ENCODE assay signal across 19 cellular contexts in genomic region chr10:13829790-13830189, GRCh38.
DNase-seq lines count a peak whose midpoint lies in the region; ATAC-seq, FAIRE-seq and TF ChIP-seq lines count a peak whose summit lies in the region.
"Had no signal": no experiment of that assay in that cellular context is flagged by ENCODE, and none has a peak within 500 bp of the region (broad histone marks: within the 10 kb centered on the region; RNA-seq: fewer than 3 reads in every experiment).

No MANE protein-coding gene starts in this region.

- no peak for FAIRE-seq in GM12878 (lab: Jason Lieb, UNC)
- FAIRE-seq: D721Med had no signal

- H3K27me3 Mint-ChIP-seq in stimulated activated naive CD8-positive, alpha-beta T cell treated with anti-CD3 and anti-CD28 coated beads, Interleukin-15, amount 100 ng/mL, for 72 hours, result no peaks in the 10 kb centered on the region
- H3K27me3 Mint-ChIP-seq in endothelial cell (ENCODE audit: unreplicated experiment) (peaks cover 13% of the 10 kb centered on the region), neural progenitor cell (ENCODE audit: insufficient read depth, low read depth) (peaks cover 3% of the 10 kb centered on the region)

- TF ChIP-seq CTCF in GM12878 (IDR thresholded peaks at IDR 0.05 in 2 of 3, conservative IDR thresholded peaks at IDR 0.05 in 1 of 3; ENCODE audit: control insufficient read depth in 2 of 3, extremely low read depth in 1 of 3, insufficient read depth in 1 of 3, low read depth in 3 of 3, low read length in 3 of 3) (no peak), endothelial cell (IDR thresholded peaks at IDR 0.05; ENCODE audit: unreplicated experiment) (no peak), neural progenitor cell (IDR thresholded peaks at IDR 0.05) (no peak)

- RAD21 ChIA-PET in GM12878 (lab: Charles Lee; ENCODE audit: unreplicated experiment), result no interaction called here

- H2AFZ ChIP-seq in GM12878 (ENCODE audit: control insufficient read depth, low read depth, low read length) (no peak overlapping the region), neural progenitor cell (replicated peaks) (no peak overlapping the region)

- 49% methylated on average over 5 of the region's 5 CpGs for WGBS in GM12878 (ENCODE audit: insufficient coverage, insufficient replicate concordance, low lambda C conversion rate, missing lambda C conversion rate)

- H3F3A ChIP-seq in neural progenitor cell (ENCODE audit: low read depth), result peaks cover 13% of the 10 kb centered on the region

- in situ Hi-C loops in GM12878 (cut with MboI), result no loop called here

- H3K4me1 Mint-ChIP-seq in stimulated activated naive CD8-positive, alpha-beta T cell treated with anti-CD3 and anti-CD28 coated beads, Interleukin-15, amount 100 ng/mL, for 72 hours, result peaks cover 12% of the 10 kb centered on the region
- H3K4me1 Mint-ChIP-seq in endothelial cell (ENCODE audit: unreplicated experiment) (peaks cover 42% of the 10 kb centered on the region), neural progenitor cell (peaks cover 64% of the 10 kb centered on the region)

- H3K9me3 ChIP-seq in GM12878 (replicated peaks; ENCODE audit: control insufficient read depth, insufficient read depth, low read length) (no peaks in the 10 kb centered on the region; the same call in 2 of the 3 replicates), neural progenitor cell (ENCODE audit: low read depth) (no peaks in the 10 kb centered on the region)

- no peak for TF ChIP-seq EP300 in GM12878 (IDR thresholded peaks at IDR 0.05; ENCODE audit: borderline replicate concordance in 1 of 2, control insufficient read depth in 1 of 2, low read depth in 2 of 2, low read length in 2 of 2)

- DNase-seq in stimulated activated naive CD8-positive, alpha-beta T cell treated with anti-CD3 and anti-CD28 coated beads, Interleukin-15, amount 100 ng/mL, for 72 hours, result no peak
- no peak for DNase-seq in stimulated activated naive CD8-positive, alpha-beta T cell treated with anti-CD3 and anti-CD28 coated beads, Interleukin-15, Interleukin-2, amounts not matched to agents 100 U/mL and 50 U/mL, for 24 hours
- DNase-seq in GM12878 (ENCODE audit: low read depth, low spot score) (no peak), endothelial cell (ENCODE audit: low spot score) (no peak), neural progenitor cell (ENCODE audit: low spot score) (no peak), HPDE6-E6E7 (ENCODE audit: extremely low spot score) (no peak)
- DNase-seq: CD8-positive, alpha-beta T cell; COR-L47; DMS153; DMS79 treated with DMSO at 0.1 percent for 48 hours; GDM1; HCEC 1CT; HFFc6 had no signal

- TF ChIP-seq RAD21 in GM12878 (IDR thresholded peaks at IDR 0.05; ENCODE audit: insufficient read depth, low read depth, low read length), result no peak

- H3K9me3 Mint-ChIP-seq in stimulated activated naive CD8-positive, alpha-beta T cell treated with anti-CD3 and anti-CD28 coated beads, Interleukin-15, amount 100 ng/mL, for 72 hours, result no peaks in the 10 kb centered on the region
- H3K9me3 Mint-ChIP-seq in endothelial cell (ENCODE audit: unreplicated experiment) (no peaks in the 10 kb centered on the region), neural progenitor cell (no peaks in the 10 kb centered on the region)
- H3K9me3 Mint-ChIP-seq: CD8-positive, alpha-beta T cell; HFFc6 had no signal

- H3K27ac Mint-ChIP-seq in stimulated activated naive CD8-positive, alpha-beta T cell treated with anti-CD3 and anti-CD28 coated beads, Interleukin-15, amount 100 ng/mL, for 72 hours, result peak overlapping the region; percentile 42 to 48
- peak overlapping the region; percentile 23 for H3K27ac Mint-ChIP-seq in endothelial cell (ENCODE audit: unreplicated experiment)
- peak overlapping the region; percentile 59 for H3K27ac Mint-ChIP-seq in neural progenitor cell
- H3K27ac Mint-ChIP-seq: CD8-positive, alpha-beta T cell; HFFc6 had no signal

- H3K9ac ChIP-seq in GM12878 (ENCODE audit: control insufficient read depth, insufficient read depth, low read length) (no peak overlapping the region), neural progenitor cell (no peak overlapping the region)

- no peak for TF ChIP-seq POLR2A in GM12878 (IDR thresholded peaks at IDR 0.05; ENCODE audit: low read depth, low read length)

- H3K79me2 ChIP-seq in GM12878 (ENCODE audit: control insufficient read depth, insufficient read depth, low read length) (no peaks in the 10 kb centered on the region; the same call in 1 of the 2 replicates), neural progenitor cell (ENCODE audit: low read depth) (peaks cover 3% of the 10 kb centered on the region)

- CTCF ChIA-PET in GM12878 (lab: Yijun Ruan, JAX), result no interaction called here

- no peak for ATAC-seq in stimulated activated naive CD8-positive, alpha-beta T cell treated with anti-CD3 and anti-CD28 coated beads, Interleukin-15, amount 100 ng/mL, for 72 hours
- ATAC-seq in stimulated activated naive CD8-positive, alpha-beta T cell treated with anti-CD3 and anti-CD28 coated beads, Interleukin-15, Interleukin-2, amounts not matched to agents 100 U/mL and 50 U/mL, for 24 hours, result no peak
- peak; percentile 32; the same call in 2 of the 3 replicates for ATAC-seq in GM12878
- no peak for ATAC-seq in GM21381 (IDR thresholded peaks at IDR 0.05; ENCODE audit: unreplicated experiment)
- no peak for ATAC-seq in GM18858 (IDR thresholded peaks at IDR 0.05; ENCODE audit: unreplicated experiment)
- ATAC-seq: CD8-positive, alpha-beta T cell had no signal

- SMC1A ChIA-PET in GM12878 (lab: Charles Lee; ENCODE audit: uncharacterized antibody, unreplicated experiment), result no interaction called here

- H3K27me3 ChIP-seq in GM12878 (replicated peaks in 1 of 2; ENCODE audit: control insufficient read depth in 2 of 2, insufficient read depth in 2 of 2, low read length in 1 of 2) (no peaks in the 10 kb centered on the region), neural progenitor cell (no peaks in the 10 kb centered on the region)

- H3K4me2 ChIP-seq in GM12878 (ENCODE audit: control insufficient read depth, insufficient read depth), result no peak overlapping the region
- no peak overlapping the region for H3K4me2 ChIP-seq in neural progenitor cell

- BruUV-seq in GM12878 (replicated peaks; lab: Mats Ljungman, UMichigan), result no TSS peak

- H4K20me1 ChIP-seq in GM12878 (ENCODE audit: control insufficient read depth, insufficient read depth) (no peaks in the 10 kb centered on the region), neural progenitor cell (ENCODE audit: low read depth) (no peaks in the 10 kb centered on the region)

- H3K4me1 ChIP-seq in GM12878 (ENCODE audit: control insufficient read depth, insufficient read depth, low read length), result peaks cover 18% of the 10 kb centered on the region
- H3K4me1 ChIP-seq in neural progenitor cell, result peaks cover 38% of the 10 kb centered on the region

- H3K36me3 Mint-ChIP-seq in endothelial cell (ENCODE audit: low read depth, unreplicated experiment), result peaks cover 21% of the 10 kb centered on the region
- H3K36me3 Mint-ChIP-seq in neural progenitor cell, result peaks cover 9% of the 10 kb centered on the region
- H3K36me3 Mint-ChIP-seq: CD14-positive monocyte; CD8-positive, alpha-beta T cell had no signal

- no peak overlapping the region for H3K27ac ChIP-seq in GM12878 (ENCODE audit: control insufficient read depth, insufficient read depth)
- H3K27ac ChIP-seq in neural progenitor cell, result no peak overlapping the region
- H3K27ac ChIP-seq: 22Rv1, HL-60 had no signal

- intact Hi-C loops in GM12878 (cut with micrococcal nuclease; ENCODE audit: unreplicated experiment), result no loop called here

- POLR2A ChIA-PET in GM12878 (lab: Charles Lee), result interaction anchor here (0.5 kb wide), 1 partner anchor 96 kb away, joined by 5 read pairs; no protein-coding TSS in a partner anchor

- no peaks in the 10 kb centered on the region for H3K36me3 ChIP-seq in GM12878 (ENCODE audit: control insufficient read depth in 2 of 2, insufficient read depth in 2 of 2, low read length in 1 of 2)
- no peaks in the 10 kb centered on the region for H3K36me3 ChIP-seq in neural progenitor cell

- no peak overlapping the region for H3K4me3 Mint-ChIP-seq in stimulated activated naive CD8-positive, alpha-beta T cell treated with anti-CD3 and anti-CD28 coated beads, Interleukin-15, amount 100 ng/mL, for 72 hours
- H3K4me3 Mint-ChIP-seq in endothelial cell (ENCODE audit: unreplicated experiment) (no peak overlapping the region), neural progenitor cell (no peak overlapping the region)
- H3K4me3 Mint-ChIP-seq: CD8-positive, alpha-beta T cell; HFFc6 had no signal

- no peak overlapping the region for H3K4me3 ChIP-seq in GM12878
- H3K4me3 ChIP-seq in neural progenitor cell, result no peak overlapping the region

TF ChIP-seq in GM12878, 131 proteins besides CTCF, POLR2A, EP300 and RAD21:
- TF ChIP-seq CBX5 (IDR thresholded peaks at IDR 0.05; ENCODE audit: low read depth) (no peak), NR2F1 (conservative IDR thresholded peaks at IDR 0.05) (peak; percentile 68; the same call in 1 of the 2 replicates), IRF4 (IDR thresholded peaks at IDR 0.05; ENCODE audit: low read depth, low read length) (no peak)
